8 cellular contexts compared by ENCODE assay signal in genomic region chr3:183265713-183266417, GRCh38. TPM values are rescaled to one million over a fixed set of nuclear protein-coding genes. Genes with fewer than 3 reads are reported as not detected.
DNase-seq lines count a peak whose midpoint lies in the region; ATAC-seq and TF ChIP-seq lines count a peak whose summit lies in the region.

No MANE protein-coding gene starts in this region.

- POLR2A ChIA-PET in HCT116 (lab: Charles Lee): no interaction called here

- TF ChIP-seq POLR2A in HCT116 (IDR thresholded peaks at IDR 0.05; ENCODE audit: borderline replicate concordance, extremely low read depth, insufficient read depth, insufficient read length): no peak

- H3K9ac ChIP-seq in HCT116 (ENCODE audit: low read length): peak overlapping the region; percentile 49

- H3K4me3 ChIP-seq in HCT116 (replicated peaks in 1 of 2; ENCODE audit: low read depth in 1 of 2, low read length in 2 of 2) (peak overlapping the region in 1 of 2 experiments; percentile 11; a peak in 2 of 4 replicates), RWPE2 (ENCODE audit: severe bottlenecking) (no peak overlapping the region), epithelial cell of proximal tubule (ENCODE audit: low read depth, low read length) (no peak overlapping the region), skeletal muscle cell (ENCODE audit: low read depth, low read length) (no peak overlapping the region), H7 (ENCODE audit: insufficient read depth, low read depth, low read length) (no peak overlapping the region)

- ATAC-seq in HCT116: peak; percentile 93
- peak; percentile 94 for ATAC-seq in RWPE2 (ENCODE audit: low read depth)
- ATAC-seq in GM18870 (IDR thresholded peaks at IDR 0.05; ENCODE audit: unreplicated experiment): no peak
- no peak for ATAC-seq in HG02885 (IDR thresholded peaks at IDR 0.05; ENCODE audit: poor library complexity, unreplicated experiment)

- H3K9me3 ChIP-seq in HCT116 (ENCODE audit: control insufficient read depth in 1 of 2, insufficient read depth in 1 of 2, low read depth in 1 of 2, low read length in 2 of 2): no peaks in the 10 kb centered on the region
- no peaks in the 10 kb centered on the region for H3K9me3 ChIP-seq in RWPE2 (ENCODE audit: severe bottlenecking)

- no peaks in the 10 kb centered on the region for H4K20me1 ChIP-seq in HCT116 (ENCODE audit: insufficient read depth)

- H3K4me2 ChIP-seq in HCT116 (ENCODE audit: low read length): peak overlapping the region; percentile 77

- intact Hi-C loops in HCT116 (cut with micrococcal nuclease): no loop called here

- H2AFZ ChIP-seq in HCT116 (ENCODE audit: low read depth, low read length, poor library complexity, severe bottlenecking): no peak overlapping the region

- CTCF ChIA-PET in HCT116 (lab: Charles Lee): interaction anchor here (1.6 kb wide), 1 partner anchor 117 kb away, joined by 3 read pairs; no protein-coding TSS in a partner anchor

- TF ChIP-seq RAD21 in HCT116 (IDR thresholded peaks at IDR 0.05; ENCODE audit: low read depth): no peak

- no TSS peak for BruUV-seq in HCT116 (replicated peaks; lab: Mats Ljungman, UMichigan)

- H3K9me2 ChIP-seq in HCT116 (ENCODE audit: insufficient read depth): no peaks in the 10 kb centered on the region

- RAD21 ChIA-PET in HCT116 (lab: Charles Lee; ENCODE audit: low non-redundant PET in 1 of 2, low total read pairs in 2 of 2, uncharacterized antibody in 2 of 2, unreplicated experiment in 2 of 2): no interaction called here

- H3K36me3 ChIP-seq in HCT116 (ENCODE audit: control insufficient read depth in 1 of 2, insufficient read depth in 2 of 2, low read length in 2 of 2) (peaks cover 2 to 11% of the 10 kb centered on the region in 2 experiments; a peak in 2 of 4 replicates), RWPE2 (ENCODE audit: low read depth) (peaks cover 60% of the 10 kb centered on the region), H7 (replicated peaks; ENCODE audit: control insufficient read depth, insufficient read depth, low read length) (no peaks in the 10 kb centered on the region)

- TF ChIP-seq CTCF in HCT116 (IDR thresholded peaks at IDR 0.05 in 2 of 3, conservative IDR thresholded peaks at IDR 0.05 in 1 of 3; ENCODE audit: borderline replicate concordance in 1 of 3, insufficient read depth in 1 of 3, low read depth in 2 of 3, low read length in 2 of 3) (no peak), RWPE2 (IDR thresholded peaks at IDR 0.05; ENCODE audit: poor library complexity, severe bottlenecking) (no peak), epithelial cell of proximal tubule (conservative IDR thresholded peaks at IDR 0.05; ENCODE audit: low read depth, low read length) (no peak)

- H3K4me1 ChIP-seq in HCT116 (ENCODE audit: control insufficient read depth in 1 of 2, insufficient read depth in 2 of 2, low read length in 2 of 2) (peaks cover 13 to 56% of the 10 kb centered on the region in 2 experiments), RWPE2 (ENCODE audit: insufficient read depth, poor library complexity, severe bottlenecking) (peaks cover 86% of the 10 kb centered on the region)

- DNase-seq in HCT116 (ENCODE audit: low read depth, low spot score) (peak; percentile 81), RWPE2 (ENCODE audit: low spot score) (peak; percentile 90), epithelial cell of proximal tubule (ENCODE audit: low read depth) (peak; percentile 84), skeletal muscle cell (ENCODE audit: low read depth) (peak; percentile 94), cortex of kidney (lab: John Stamatoyannopoulos, UW) (no peak), H7 (no peak)

- no peak overlapping the region; the same call in 1 of the 2 replicates for H3K27ac ChIP-seq in HCT116 (ENCODE audit: low read depth, low read length)
- peak overlapping the region; percentile 93 for H3K27ac ChIP-seq in RWPE2 (ENCODE audit: poor library complexity, severe bottlenecking)

- no peaks in the 10 kb centered on the region for H3K27me3 ChIP-seq in HCT116 (ENCODE audit: insufficient read depth, low read length)
- H3K27me3 ChIP-seq in RWPE2 (ENCODE audit: insufficient read depth, poor library complexity, severe bottlenecking): no peaks in the 10 kb centered on the region
- no peaks in the 10 kb centered on the region; the same call in 1 of the 2 replicates for H3K27me3 ChIP-seq in H7 (ENCODE audit: control insufficient read depth, insufficient read depth, low read length)

- peaks cover 68% of the 10 kb centered on the region for H3K79me2 ChIP-seq in HCT116 (ENCODE audit: insufficient read depth, low read length)

TF ChIP-seq in HCT116, 20 proteins besides CTCF, POLR2A, EP300 and RAD21:
- TF ChIP-seq SIN3A (IDR thresholded peaks at IDR 0.05; ENCODE audit: low read depth) (no peak), POLR2AphosphoS5 (IDR thresholded peaks at IDR 0.05; ENCODE audit: low read depth, low read length) (peak; percentile 27; the same call in 1 of the 2 replicates), ELF1 (IDR thresholded peaks at IDR 0.05; ENCODE audit: borderline replicate concordance, low read depth) (no peak), CBX3 (IDR thresholded peaks at IDR 0.05; ENCODE audit: low read depth) (peak; percentile 79; the same call in 1 of the 2 replicates), EGR1 (IDR thresholded peaks at IDR 0.05; ENCODE audit: low read depth) (no peak), MAX (IDR thresholded peaks at IDR 0.05) (no peak), SP1 (IDR thresholded peaks at IDR 0.05; ENCODE audit: low read depth) (peak; percentile 78), ZNF274 (IDR thresholded peaks at IDR 0.05; ENCODE audit: low read depth, low read length) (no peak), ATF3 (IDR thresholded peaks at IDR 0.05) (no peak), REST (IDR thresholded peaks at IDR 0.05; ENCODE audit: low read depth) (no peak), FOSL1 (IDR thresholded peaks at IDR 0.05; ENCODE audit: low read depth) (peak; percentile 85), CEBPB (IDR thresholded peaks at IDR 0.05; ENCODE audit: low read depth) (0 out of 2 replicates have a peak, but pooled peaks have one; percentile 16), ZBTB33 (IDR thresholded peaks at IDR 0.05; ENCODE audit: extremely low read depth, insufficient replicate concordance, low read length) (no peak), TCF7L2 (IDR thresholded peaks at IDR 0.05; ENCODE audit: borderline replicate concordance, extremely low read depth, insufficient read depth, insufficient read length) (no peak), SRF (IDR thresholded peaks at IDR 0.05; ENCODE audit: low read depth) (peak; percentile 62; the same call in 1 of the 2 replicates), YY1 (IDR thresholded peaks at IDR 0.05; ENCODE audit: extremely low read depth, insufficient replicate concordance, low read depth, low read length) (peak; percentile 21), EZH2phosphoT487 (IDR thresholded peaks at IDR 0.05; ENCODE audit: borderline replicate concordance) (no peak), JUND (IDR thresholded peaks at IDR 0.05) (peak; percentile 87), ZFX (IDR thresholded peaks at IDR 0.05) (no peak), EZH2 (IDR thresholded peaks at IDR 0.05) (no peak)

RNA-seq across cellular contexts. Expression of gene B3GNT5, which starts 12.8 kb away (rescaled TPM):
- total RNA-seq in HCT116 (2021; ENCODE audit: unreplicated experiment) (25.3 TPM), epithelial cell of proximal tubule (17.2 and 23.0 TPM in 2 replicates)
- polyA plus RNA-seq in HCT116 (2012): 9.6 and 9.7 TPM in 2 replicates
- total RNA-seq in H7 (2014; rRNA removed; shearing (Covaris generic)): 3.0 and 3.7 TPM in 2 replicates

Comparison
In these comparisons a context has a peak if more than half of its experiments do, and no peak if none do; other contexts are left out.
1. ATAC-seq: peak in HCT116 (single experiment) and RWPE2 (single experiment); none in GM18870 (single experiment) and HG02885 (single experiment).
2. DNase-seq: peak in HCT116 (single experiment), RWPE2 (single experiment), epithelial cell of proximal tubule (single experiment) and skeletal muscle cell (single experiment); none in cortex of kidney (single experiment) and H7 (single experiment).